In genomic region chr6:225907-226306, GRCh38 we compare ENCODE assay signal across 17 cellular contexts.
DNase-seq lines count a peak whose midpoint lies in the region; ATAC-seq and TF ChIP-seq lines count a peak whose summit lies in the region.
"Had no signal": no experiment of that assay in that cellular context is flagged by ENCODE, and none has a peak within 500 bp of the region (broad histone marks: within the 10 kb centered on the region; RNA-seq: fewer than 3 reads in every experiment).

No MANE protein-coding gene starts in this region.

- no peak overlapping the region for H3K27ac ChIP-seq in mammary epithelial cell (ENCODE audit: insufficient read depth, low read depth, low read length)
- H3K27ac ChIP-seq in PC-3 (ENCODE audit: low read length), result peak overlapping the region; percentile 97
- H3K27ac ChIP-seq: vagina, WERI-Rb-1 had no signal

- H3K4me1 ChIP-seq in mammary epithelial cell (ENCODE audit: insufficient read depth, low read length), result peaks cover 4% of the 10 kb centered on the region
- peaks cover 52% of the 10 kb centered on the region for H3K4me1 ChIP-seq in PC-3 (ENCODE audit: insufficient read depth, low read length)

- CTCF ChIA-PET in MCF 10A (lab: Yijun Ruan, JAX) (interaction anchor here (0.6 to 1.8 kb wide), 3 partner anchors 10 to 59 kb away, joined by 3 to 5 read pairs (median 5); no protein-coding TSS in a partner anchor), mammary epithelial cell (lab: Charles Lee; ENCODE audit: low non-redundant PET) (no interaction called here), PC-3 (lab: Charles Lee) (interaction anchor here (0.6 to 1.0 kb wide), 2 partner anchors 8 to 37 kb away, joined by 3 to 20 read pairs; no protein-coding TSS in a partner anchor)

- dilution Hi-C loops in mammary epithelial cell (cut with HindIII; ENCODE audit: low sequenced_read_pairs), result no loop called here

- H3K27ac Mint-ChIP-seq in MCF 10A (ENCODE audit: low read depth, unreplicated experiment), result peak overlapping the region; percentile 92
- peak overlapping the region; percentile 84 for H3K27ac Mint-ChIP-seq in central memory CD8-positive, alpha-beta T cell (ENCODE audit: low read depth)
- peak overlapping the region; percentile 93 to 96 for H3K27ac Mint-ChIP-seq in stimulated activated naive CD8-positive, alpha-beta T cell treated with anti-CD3 and anti-CD28 coated beads, Interleukin-15, amount 100 ng/mL, for 72 hours

- H3K27me3 Mint-ChIP-seq in MCF 10A (ENCODE audit: insufficient read depth, unreplicated experiment), result no peaks in the 10 kb centered on the region
- no peaks in the 10 kb centered on the region for H3K27me3 Mint-ChIP-seq in central memory CD8-positive, alpha-beta T cell
- H3K27me3 Mint-ChIP-seq in stimulated activated naive CD8-positive, alpha-beta T cell treated with anti-CD3 and anti-CD28 coated beads, Interleukin-15, amount 100 ng/mL, for 72 hours, result no peaks in the 10 kb centered on the region

- intact Hi-C loops in MCF 10A (cut with micrococcal nuclease) (loop anchor here (2.0 kb wide), 1 partner anchor 67 kb away; the partner anchor contains the start of gene DUSP22), mammary epithelial cell (cut with micrococcal nuclease) (no loop called here), PC-3 (cut with micrococcal nuclease) (loop anchor here (2.0 kb wide), 1 partner anchor 67 kb away; the partner anchor contains the start of gene DUSP22)

- DNase-seq in MCF 10A (ENCODE audit: unreplicated experiment) (no peak), mammary epithelial cell (no peak), PC-3 (no peak), erythroblast (lab: John Stamatoyannopoulos, UW) (no peak), NCI-H446 (lab: John Stamatoyannopoulos, UW) (no peak)
- DNase-seq in central memory CD8-positive, alpha-beta T cell (ENCODE audit: low spot score in 2 of 2), result no peak
- no peak for DNase-seq in stimulated activated naive CD8-positive, alpha-beta T cell treated with anti-CD3 and anti-CD28 coated beads, Interleukin-15, amount 100 ng/mL, for 72 hours
- DNase-seq: DMS153, heart right ventricle, kidney, NCI-H1048, NCI-H82, occipital lobe, small intestine, WERI-Rb-1 had no signal

- no peaks in the 10 kb centered on the region for H3K36me3 ChIP-seq in mammary epithelial cell (ENCODE audit: insufficient read depth, low read length)
- no peaks in the 10 kb centered on the region for H3K36me3 ChIP-seq in PC-3 (ENCODE audit: low read depth, low read length)
- H3K36me3 ChIP-seq: heart right ventricle, vagina, WERI-Rb-1 had no signal

- H3K79me2 ChIP-seq in mammary epithelial cell (ENCODE audit: insufficient read depth, low read length) (no peaks in the 10 kb centered on the region), PC-3 (ENCODE audit: low read length) (no peaks in the 10 kb centered on the region)

- H3K4me3 ChIP-seq in mammary epithelial cell (replicated peaks in 1 of 3; ENCODE audit: insufficient read depth in 1 of 3, low read depth in 2 of 3, low read length in 3 of 3), result no peak overlapping the region
- 0 out of 2 replicates have a peak overlapping the region, but pooled peaks have one; percentile 26 for H3K4me3 ChIP-seq in PC-3 (ENCODE audit: low read length)
- H3K4me3 ChIP-seq: heart right ventricle, vagina had no signal

- in situ Hi-C loops in mammary epithelial cell (cut with MboI; ENCODE audit: low sequenced_read_pairs in 2 of 2), result no loop called here

- H3K9me3 ChIP-seq in mammary epithelial cell (replicated peaks; ENCODE audit: insufficient read depth, low read length) (no peaks in the 10 kb centered on the region), PC-3 (ENCODE audit: low read length) (no peaks in the 10 kb centered on the region)
- H3K9me3 ChIP-seq: vagina had no signal

- H3K27me3 ChIP-seq in mammary epithelial cell (ENCODE audit: insufficient read depth, low read length), result no peaks in the 10 kb centered on the region
- H3K27me3 ChIP-seq in PC-3 (ENCODE audit: low read length), result no peaks in the 10 kb centered on the region
- H3K27me3 ChIP-seq: vagina had no signal

- H3K4me1 Mint-ChIP-seq in MCF 10A (ENCODE audit: insufficient read depth, unreplicated experiment), result peaks cover 31% of the 10 kb centered on the region
- H3K4me1 Mint-ChIP-seq in central memory CD8-positive, alpha-beta T cell, result peaks cover 41% of the 10 kb centered on the region
- peaks cover 94% of the 10 kb centered on the region for H3K4me1 Mint-ChIP-seq in stimulated activated naive CD8-positive, alpha-beta T cell treated with anti-CD3 and anti-CD28 coated beads, Interleukin-15, amount 100 ng/mL, for 72 hours

- no peak for TF ChIP-seq CTCF in MCF 10A (IDR thresholded peaks at IDR 0.05; ENCODE audit: unreplicated experiment)
- no peak for TF ChIP-seq CTCF in mammary epithelial cell (conservative IDR thresholded peaks at IDR 0.05 in 1 of 2, IDR thresholded peaks at IDR 0.05 in 1 of 2; ENCODE audit: extremely low read depth in 1 of 2, insufficient read depth in 1 of 2, low read depth in 1 of 2, low read length in 2 of 2)
- TF ChIP-seq CTCF in PC-3 (conservative IDR thresholded peaks at IDR 0.05; ENCODE audit: low read depth, low read length), result no peak

- whole genome bisulfite sequencing in mammary epithelial cell (ENCODE audit: low coverage, missing lambda C conversion rate), result 88% methylated on average over 13 of the region's 17 CpGs

- H2AFZ ChIP-seq in mammary epithelial cell (ENCODE audit: low read depth, low read length) (no peak overlapping the region), PC-3 (ENCODE audit: low read length) (peak overlapping the region; percentile 75; the same call in 1 of the 2 replicates)

- H3K4me3 Mint-ChIP-seq in MCF 10A (ENCODE audit: unreplicated experiment), result no peak overlapping the region
- H3K4me3 Mint-ChIP-seq in central memory CD8-positive, alpha-beta T cell, result no peak overlapping the region
- peak overlapping the region; percentile 71 to 81 for H3K4me3 Mint-ChIP-seq in stimulated activated naive CD8-positive, alpha-beta T cell treated with anti-CD3 and anti-CD28 coated beads, Interleukin-15, amount 100 ng/mL, for 72 hours

- H4K20me1 ChIP-seq in mammary epithelial cell (ENCODE audit: insufficient read depth, low read length) (no peaks in the 10 kb centered on the region), PC-3 (ENCODE audit: low read length) (no peaks in the 10 kb centered on the region)

- H3K9me2 ChIP-seq in PC-3 (replicated peaks; ENCODE audit: low read length), result no peaks in the 10 kb centered on the region

- POLR2A ChIA-PET in MCF 10A (lab: Yijun Ruan, JAX) (interaction anchor here (0.7 to 4.3 kb wide), 4 partner anchors 10 to 102 kb away, joined by 3 to 37 read pairs (median 15); partner anchors contain the start of gene DUSP22), PC-3 (lab: Charles Lee; ENCODE audit: unreplicated experiment) (interaction anchor here (0.6 kb wide), 1 partner anchor 477 kb away, joined by 3 read pairs; no protein-coding TSS in a partner anchor)

- ATAC-seq in PC-3 (no peak), HG02623 (IDR thresholded peaks at IDR 0.05; ENCODE audit: unreplicated experiment) (no peak)
- no peak for ATAC-seq in central memory CD8-positive, alpha-beta T cell (replicated peaks; ENCODE audit: extremely low read depth, poor library complexity, severe bottlenecking)
- ATAC-seq in stimulated activated naive CD8-positive, alpha-beta T cell treated with anti-CD3 and anti-CD28 coated beads, Interleukin-15, amount 100 ng/mL, for 72 hours, result no peak

- H3F3A ChIP-seq in PC-3 (ENCODE audit: low read length, unreplicated experiment), result no peaks in the 10 kb centered on the region

- no peak for TF ChIP-seq POLR2A in erythroblast (IDR thresholded peaks at IDR 0.05; ENCODE audit: low read length)

- H3K4me2 ChIP-seq in mammary epithelial cell (ENCODE audit: insufficient read depth, low read depth, low read length) (no peak overlapping the region), PC-3 (ENCODE audit: low read length) (peak overlapping the region; percentile 69)

- H3K9me3 Mint-ChIP-seq in MCF 10A (ENCODE audit: unreplicated experiment), result no peaks in the 10 kb centered on the region
- H3K9me3 Mint-ChIP-seq in central memory CD8-positive, alpha-beta T cell, result no peaks in the 10 kb centered on the region
- H3K9me3 Mint-ChIP-seq in stimulated activated naive CD8-positive, alpha-beta T cell treated with anti-CD3 and anti-CD28 coated beads, Interleukin-15, amount 100 ng/mL, for 72 hours, result no peaks in the 10 kb centered on the region

- BruUV-seq in MCF 10A (replicated peaks; lab: Mats Ljungman, UMichigan) (no TSS peak), mammary epithelial cell (replicated peaks; lab: Mats Ljungman, UMichigan) (no TSS peak), PC-3 (replicated peaks; lab: Mats Ljungman, UMichigan) (no TSS peak)

- H3K9ac ChIP-seq in mammary epithelial cell (ENCODE audit: insufficient read depth, low read length), result no peak overlapping the region
- H3K9ac ChIP-seq in PC-3 (ENCODE audit: low read length), result peak overlapping the region; percentile 70

- H3K36me3 Mint-ChIP-seq in MCF 10A (ENCODE audit: insufficient read depth, unreplicated experiment), result no peaks in the 10 kb centered on the region
- H3K36me3 Mint-ChIP-seq in central memory CD8-positive, alpha-beta T cell (ENCODE audit: insufficient read depth), result peaks cover 3% of the 10 kb centered on the region

Comparison
In these comparisons a context has a peak if more than half of its experiments do, and no peak if none do; other contexts are left out.
1. H3K4me3 Mint-ChIP-seq: peak in stimulated activated naive CD8-positive, alpha-beta T cell treated with anti-CD3 and anti-CD28 coated beads, Interleukin-15, amount 100 ng/mL, for 72 hours (2 of 2); none in MCF 10A (single experiment) and central memory CD8-positive, alpha-beta T cell (single experiment).
2. Peak in every context shown above with its lines, with median percentiles within 50 percentile points of each other: H3K27ac Mint-ChIP-seq.